Comparison of ENCODE assay signal across 13 cellular contexts in the genomic region with DNA sequence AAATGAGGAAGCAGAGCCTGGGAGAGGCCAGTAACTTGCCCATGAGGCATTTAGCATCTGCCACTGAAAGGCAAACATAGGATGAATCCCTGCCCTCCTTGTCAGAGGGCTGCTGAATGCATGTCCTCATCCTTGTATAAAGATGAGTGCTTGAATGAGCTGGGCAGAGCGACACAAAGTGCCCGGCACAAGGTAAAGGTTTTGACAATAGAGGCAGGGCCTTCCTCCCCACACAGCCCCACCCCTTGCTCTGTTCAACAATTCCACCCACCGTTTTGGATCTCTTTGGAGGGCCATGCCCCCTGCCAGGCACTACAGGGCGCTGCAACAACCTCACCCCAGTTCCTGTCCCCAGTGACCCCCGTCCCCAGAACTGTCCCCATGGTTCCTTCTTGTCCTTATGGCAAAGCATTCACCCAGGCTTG. TPM values are rescaled to one million over a fixed set of nuclear protein-coding genes. Genes with fewer than 3 reads are reported as not detected.
DNase-seq lines count a peak whose midpoint lies in the region; ATAC-seq, FAIRE-seq and TF ChIP-seq lines count a peak whose summit lies in the region.
"Had no signal": no experiment of that assay in that cellular context is flagged by ENCODE, and none has a peak within 500 bp of the region (broad histone marks: within the 10 kb centered on the region; RNA-seq: fewer than 3 reads in every experiment).

No MANE protein-coding gene starts in this region.

- TF ChIP-seq CTCF in NB4 (IDR thresholded peaks at IDR 0.05; ENCODE audit: low read depth, low read length) (no peak), bronchial epithelial cell (IDR thresholded peaks at IDR 0.05; ENCODE audit: insufficient read depth, low read length, severe bottlenecking) (no peak), osteoblast (IDR thresholded peaks at IDR 0.05; ENCODE audit: extremely low read depth, low read depth, low read length) (no peak), ascending aorta (IDR thresholded peaks at IDR 0.05) (no peak)

- DNase-seq in DMS53 (lab: John Stamatoyannopoulos, UW) (peak; percentile 81), NB4 (ENCODE audit: low read depth) (peak; percentile 20), bronchial epithelial cell (ENCODE audit: low read depth) (peak; percentile 37), osteoblast (ENCODE audit: insufficient read length, low spot score, missing footprints) (peak; percentile 62), ascending aorta (ENCODE audit: low spot score in 2 of 2) (no peak)
- DNase-seq in effector memory CD4-positive, alpha-beta T cell = no peak
- DNase-seq: activated CD8-positive, alpha-beta memory T cell treated with anti-CD3 and anti-CD28 coated beads, Interleukin-2, amount 50 U/mL, for 48 hours; body of pancreas; testis had no signal

- no peak overlapping the region for H2AFZ ChIP-seq in osteoblast (ENCODE audit: low read length)

- no peak overlapping the region for H3K4me3 ChIP-seq in NB4 (ENCODE audit: low read depth, low read length)
- no peak overlapping the region for H3K4me3 ChIP-seq in bronchial epithelial cell (ENCODE audit: low read depth, low read length)
- no peak overlapping the region for H3K4me3 ChIP-seq in osteoblast (ENCODE audit: insufficient read depth, low read length)
- no peak overlapping the region for H3K4me3 ChIP-seq in ascending aorta
- H3K4me3 ChIP-seq in effector memory CD4-positive, alpha-beta T cell (ENCODE audit: insufficient read depth, low read depth, low read length, poor library complexity, severe bottlenecking) = no peak overlapping the region
- H3K4me3 ChIP-seq: body of pancreas, testis had no signal

- TF ChIP-seq POLR2A in NB4 (IDR thresholded peaks at IDR 0.05; ENCODE audit: extremely low read depth, insufficient read length) = no peak

- H3K27ac ChIP-seq in osteoblast (ENCODE audit: low read depth, low read length) (peak overlapping the region; percentile 82), ascending aorta (peak overlapping the region in 1 of 2 donors; percentile 44)
- H3K27ac ChIP-seq in effector memory CD4-positive, alpha-beta T cell (ENCODE audit: insufficient read depth, low read length, poor library complexity, severe bottlenecking) = no peak overlapping the region
- H3K27ac ChIP-seq: testis had no signal

- no peaks in the 10 kb centered on the region for H3K79me2 ChIP-seq in osteoblast (ENCODE audit: insufficient read depth, low read length)

- no peaks in the 10 kb centered on the region for H4K20me1 ChIP-seq in osteoblast (ENCODE audit: insufficient read depth, low read length)

- H3K27me3 ChIP-seq in bronchial epithelial cell (ENCODE audit: control insufficient read depth, insufficient read depth, low read length) (no peaks in the 10 kb centered on the region), osteoblast (ENCODE audit: insufficient read depth, low read length) (no peaks in the 10 kb centered on the region), ascending aorta (peaks cover 15% of the 10 kb centered on the region)
- peaks cover 26% of the 10 kb centered on the region for H3K27me3 ChIP-seq in effector memory CD4-positive, alpha-beta T cell (replicated peaks; ENCODE audit: control insufficient read depth, insufficient read depth, low read length, poor library complexity, severe bottlenecking)
- H3K27me3 ChIP-seq: testis had no signal

- H3K9me3 ChIP-seq in osteoblast (ENCODE audit: low read depth, low read length) (no peaks in the 10 kb centered on the region), ascending aorta (no peaks in the 10 kb centered on the region)
- no peaks in the 10 kb centered on the region for H3K9me3 ChIP-seq in effector memory CD4-positive, alpha-beta T cell (ENCODE audit: control insufficient read depth, low read length)
- H3K9me3 ChIP-seq: body of pancreas, testis had no signal

- ATAC-seq in GM21737 (IDR thresholded peaks at IDR 0.05; ENCODE audit: unreplicated experiment) (no peak), GM19351 (IDR thresholded peaks at IDR 0.05; ENCODE audit: unreplicated experiment) (no peak)

- H3K36me3 ChIP-seq in bronchial epithelial cell (ENCODE audit: control insufficient read depth, insufficient read depth, low read length) = peaks cover 15% of the 10 kb centered on the region
- H3K36me3 ChIP-seq in osteoblast (ENCODE audit: insufficient read depth, low read length) = no peaks in the 10 kb centered on the region
- H3K36me3 ChIP-seq in ascending aorta = no peaks in the 10 kb centered on the region
- H3K36me3 ChIP-seq in effector memory CD4-positive, alpha-beta T cell (ENCODE audit: control insufficient read depth, insufficient read depth, low read length) = no peaks in the 10 kb centered on the region

- no peak for FAIRE-seq in bronchial epithelial cell (lab: Jason Lieb, UNC)

- peak overlapping the region; percentile 37 for H3K4me2 ChIP-seq in osteoblast (ENCODE audit: insufficient read depth, low read length)

- H3K4me1 ChIP-seq in osteoblast (ENCODE audit: insufficient read depth, low read length) (peaks cover 33% of the 10 kb centered on the region), ascending aorta (peaks cover 5 to 7% of the 10 kb centered on the region in 2 donors)
- peaks cover 13% of the 10 kb centered on the region for H3K4me1 ChIP-seq in effector memory CD4-positive, alpha-beta T cell (ENCODE audit: control insufficient read depth, insufficient read depth, low read length, poor library complexity, severe bottlenecking)

- intact Hi-C loops in ascending aorta (cut with DNase I) = no loop called here

RNA-seq across cellular contexts. Expression of gene KRT19, which starts 1.4 kb away (rescaled TPM):
- 3,104 and 4,112 TPM in 2 replicates for total RNA-seq in bronchial epithelial cell
- total RNA-seq in osteoblast = 68.8 and 69.0 TPM in 2 replicates
- total RNA-seq in ascending aorta = 1.4 TPM

RNA-seq across cellular contexts. Expression of gene KRT15, which starts 10.8 kb away (rescaled TPM):
- total RNA-seq in bronchial epithelial cell = 67.9 and 71.8 TPM in 2 replicates
- total RNA-seq in osteoblast = 0.59 and 0.72 TPM in 2 replicates
- total RNA-seq in ascending aorta = 0.32 TPM

RNA-seq across cellular contexts. Expression of gene KRT13, which starts 24.1 kb away (rescaled TPM):
- 112 and 242 TPM in 2 replicates for total RNA-seq in bronchial epithelial cell
- not detected in 2 replicates for total RNA-seq in osteoblast
- 1.9 TPM for total RNA-seq in ascending aorta
- total RNA-seq: body of pancreas, Daoy had no signal

RNA-seq across cellular contexts. Expression of gene KRT36, which starts 39.8 kb away (rescaled TPM):
- under 0.01 TPM in 1 of 2 replicates, not detected in the other for total RNA-seq in bronchial epithelial cell
- 0.36 TPM in 1 of 2 replicates, not detected in the other for total RNA-seq in osteoblast
- total RNA-seq in ascending aorta = not detected
- total RNA-seq: body of pancreas, Daoy, omental fat pad had no signal

RNA-seq across cellular contexts. Expression of gene KRT9, which starts 42.4 kb away (rescaled TPM):
- total RNA-seq in bronchial epithelial cell (0.26 and 0.51 TPM in 2 replicates), osteoblast (not detected in 2 replicates), ascending aorta (not detected)
- total RNA-seq: body of pancreas, Daoy, omental fat pad had no signal

Comparison
In these comparisons a context has a peak if more than half of its experiments do, and no peak if none do; other contexts are left out.
1. DNase-seq: peak in DMS53 (single experiment), NB4 (single experiment), bronchial epithelial cell (single experiment) and osteoblast (single experiment); none in ascending aorta (0 of 2) and effector memory CD4-positive, alpha-beta T cell (0 of 3).
2. RNA of gene KRT19, which starts 1.4 kb away (total RNA-seq): 3,104 to 4,112 TPM in bronchial epithelial cell; 68.8 to 69.0 TPM in osteoblast and 1.4 TPM in ascending aorta (single experiment); every median in the first group is over 10 times any median in the second.
3. RNA of gene KRT15, which starts 10.8 kb away (total RNA-seq): 67.9 to 71.8 TPM in bronchial epithelial cell; 0.59 to 0.72 TPM in osteoblast and 0.32 TPM in ascending aorta (single experiment); every median in the first group is over 10 times any median in the second.
4. RNA of gene KRT13, which starts 24.1 kb away (total RNA-seq): 112 to 242 TPM in bronchial epithelial cell; 1.9 TPM in ascending aorta (single experiment) and not detected in osteoblast; every median in the first group is over 10 times any median in the second.